Comparison of ENCODE assay signal across 1 cellular context in the genomic region with DNA sequence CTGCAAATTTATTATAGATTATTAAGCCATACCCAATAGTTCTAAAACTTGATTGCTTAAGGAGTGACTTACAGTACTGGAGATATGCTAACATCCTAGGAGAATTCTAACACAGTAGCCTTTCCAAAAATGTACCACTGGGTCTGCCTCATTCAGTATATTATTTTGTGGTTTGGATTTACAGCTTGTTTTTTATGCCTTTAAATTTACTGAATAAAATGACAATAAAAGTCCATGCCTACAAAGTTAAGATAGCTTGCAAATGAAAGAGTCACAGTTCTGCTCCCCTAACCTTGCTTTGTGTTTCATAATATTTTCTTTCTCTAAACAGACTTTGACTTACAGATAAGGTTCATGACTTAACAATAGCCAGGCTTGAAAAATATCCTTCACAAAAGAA.
TF ChIP-seq lines count a peak whose summit lies in the region.

No MANE protein-coding gene starts in this region.

TF ChIP-seq in GM12891, 5 proteins besides CTCF, POLR2A, EP300 and RAD21:
- TF ChIP-seq PAX5 (IDR thresholded peaks at IDR 0.05; ENCODE audit: insufficient read depth, low read length, severe bottlenecking) = no peak
- no peak for TF ChIP-seq POLR2AphosphoS5 (IDR thresholded peaks at IDR 0.05; ENCODE audit: low read depth, low read length)
- no peak for TF ChIP-seq SPI1 (IDR thresholded peaks at IDR 0.05; ENCODE audit: low read depth, low read length)
- no peak for TF ChIP-seq TAF1 (IDR thresholded peaks at IDR 0.05; ENCODE audit: low read depth, low read length)
- no peak for TF ChIP-seq POU2F2 (IDR thresholded peaks at IDR 0.05; ENCODE audit: low read depth, low read length)
